27 cellular contexts compared by ENCODE assay signal in genomic region chr11:130804306-130805077, GRCh38.
"Had no signal": no experiment of that assay in that cellular context is flagged by ENCODE, and none has a peak within 500 bp of the region (broad histone marks: within the 10 kb centered on the region; RNA-seq: fewer than 3 reads in every experiment).

No MANE protein-coding gene starts in this region.

- H3K36me3 ChIP-seq: adrenal gland, ascending aorta, brain microvascular endothelial cell, esophagus squamous epithelium, gastrocnemius medialis, upper lobe of left lung had no signal

- H3K4me3 Mint-ChIP-seq: activated naive CD8-positive, alpha-beta T cell; activated T-cell treated with anti-CD3 and anti-CD28 coated beads, Interleukin-2, amount 50 U/mL, for 4 hours; dendritic cell treated with granulocyte-macrophage colony-stimulating factor and Interleukin-4, amounts not matched to agents 40 ng/mL and 50 ng/mL, for 4 days; natural killer cell treated with Interleukin-12 subunit alpha and Interleukin-12 subunit beta and Interleukin-15 and Interleukin-18, amount 100 ng/mL, for 72 hours; T-helper 1 cell treated with Interleukin-12 subunit alpha and Interleukin-12 subunit beta and Interleukin-4 antibody, amounts not matched to agents 30 μg/mL and 1 μg/mL, for 36 hours had no signal

- DNase-seq: activated CD4-positive, alpha-beta T cell treated with anti-CD3 and anti-CD28 coated beads for 4 hours; activated CD4-positive, alpha-beta T cell treated with anti-CD3 and anti-CD28 coated beads, Interleukin-2, amount 50 U/mL, for 48 hours; activated CD4-positive, CD25-positive, alpha-beta regulatory T cell; activated CD8-positive, alpha-beta memory T cell treated with anti-CD3 and anti-CD28 coated beads, Interleukin-2, amount 50 U/mL, for 48 hours; activated naive CD4-positive, alpha-beta T cell; activated T-cell treated with anti-CD3 and anti-CD28 coated beads, Interleukin-2, amount 50 U/mL, for 4 hours; adrenal gland; brain microvascular endothelial cell; caudate nucleus; effector memory CD4-positive, alpha-beta T cell; esophagus squamous epithelium; gastrocnemius medialis; hippocampal formation; nucleus accumbens; posterior cingulate gyrus; retina; stimulated activated CD4-positive, alpha-beta T cell treated with anti-CD3 and anti-CD28 coated beads, Interleukin-2, amount 100 ng/mL, for 48 hours; stimulated activated naive CD4-positive, alpha-beta T cell; T1000; testis; upper lobe of left lung had no signal

- ATAC-seq: activated T-cell treated with anti-CD3 and anti-CD28 coated beads, Interleukin-2, amount 50 U/mL, for 4 hours; gastrocnemius medialis; natural killer cell treated with Interleukin-12 subunit alpha and Interleukin-12 subunit beta and Interleukin-15 and Interleukin-18, amount 100 ng/mL, for 72 hours had no signal

- H3K27ac Mint-ChIP-seq: activated naive CD8-positive, alpha-beta T cell; activated T-helper 2 cell treated with anti-CD3 and anti-CD28 coated beads, Interferon-gamma antibody, Interleukin-2, Interleukin-4, amounts not matched to agents 10 μg/mL and 5 μg/mL and 100 μg/mL, durations not matched to agents 14 hours and 24 hours and 36 hours; dendritic cell treated with granulocyte-macrophage colony-stimulating factor and Interleukin-4, amounts not matched to agents 40 ng/mL and 50 ng/mL, for 4 days; natural killer cell treated with Interleukin-12 subunit alpha and Interleukin-12 subunit beta and Interleukin-15 and Interleukin-18, amount 100 ng/mL, for 72 hours; T-helper 1 cell treated with Interleukin-12 subunit alpha and Interleukin-12 subunit beta and Interleukin-4 antibody, amounts not matched to agents 30 μg/mL and 1 μg/mL, for 36 hours had no signal

- H3K27me3 ChIP-seq: adrenal gland, ascending aorta, brain microvascular endothelial cell, esophagus squamous epithelium, gastrocnemius medialis, testis, upper lobe of left lung had no signal

- H3K9me3 Mint-ChIP-seq: activated T-helper 2 cell treated with anti-CD3 and anti-CD28 coated beads, Interferon-gamma antibody, Interleukin-2, Interleukin-4, amounts not matched to agents 10 μg/mL and 5 μg/mL and 100 μg/mL, durations not matched to agents 14 hours and 24 hours and 36 hours; dendritic cell treated with granulocyte-macrophage colony-stimulating factor and Interleukin-4, amounts not matched to agents 40 ng/mL and 50 ng/mL, for 4 days; natural killer cell treated with Interleukin-12 subunit alpha and Interleukin-12 subunit beta and Interleukin-15 and Interleukin-18, amount 100 ng/mL, for 72 hours; T-helper 1 cell treated with Interleukin-12 subunit alpha and Interleukin-12 subunit beta and Interleukin-4 antibody, amounts not matched to agents 30 μg/mL and 1 μg/mL, for 36 hours had no signal

- H3K4me1 ChIP-seq: adrenal gland, ascending aorta, esophagus squamous epithelium, gastrocnemius medialis, testis, upper lobe of left lung had no signal

- H3K36me3 Mint-ChIP-seq: activated naive CD8-positive, alpha-beta T cell; natural killer cell treated with Interleukin-12 subunit alpha and Interleukin-12 subunit beta and Interleukin-15 and Interleukin-18, amount 100 ng/mL, for 72 hours had no signal

- H3K27ac ChIP-seq: adrenal gland, ascending aorta, brain microvascular endothelial cell, esophagus squamous epithelium, gastrocnemius medialis, testis, upper lobe of left lung had no signal

- H3K4me3 ChIP-seq: adrenal gland, ascending aorta, esophagus squamous epithelium, gastrocnemius medialis, testis, upper lobe of left lung had no signal

- H3K9me3 ChIP-seq: adrenal gland, ascending aorta, esophagus squamous epithelium, gastrocnemius medialis, testis, upper lobe of left lung had no signal

- H3K27me3 Mint-ChIP-seq: activated naive CD8-positive, alpha-beta T cell; dendritic cell treated with granulocyte-macrophage colony-stimulating factor and Interleukin-4, amounts not matched to agents 40 ng/mL and 50 ng/mL, for 4 days had no signal
